8 cellular contexts compared by ENCODE assay signal in the genomic region with DNA sequence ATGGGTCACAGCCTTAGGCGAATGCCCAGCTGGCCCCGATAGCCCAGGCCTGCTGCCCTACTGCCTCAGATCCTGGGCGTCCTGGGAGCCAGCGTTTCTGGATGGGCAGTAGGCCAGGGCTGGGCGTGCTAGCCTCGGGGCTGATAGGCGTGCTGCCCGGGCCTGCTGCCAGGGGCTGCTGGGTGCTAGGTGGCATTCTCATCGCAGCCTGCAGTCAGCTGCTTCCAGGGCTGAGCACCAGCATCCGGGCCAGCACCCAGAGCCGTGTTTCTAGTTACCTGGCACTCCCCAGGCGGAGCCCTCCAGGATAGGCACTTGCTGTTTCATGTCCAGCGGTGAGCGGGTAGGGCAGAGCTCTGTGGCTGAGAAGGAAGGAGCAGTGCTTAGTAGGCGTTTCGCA. TPM values are rescaled to one million over a fixed set of nuclear protein-coding genes. Genes with fewer than 3 reads are reported as not detected.
DNase-seq lines count a peak whose midpoint lies in the region; ATAC-seq, FAIRE-seq and TF ChIP-seq lines count a peak whose summit lies in the region.
"Not testable (repeated sequence)": the region's sequence is repeated elsewhere in the genome, so short reads cannot be mapped to it uniquely, and the experiment has no call there.
"Had no signal": no experiment of that assay in that cellular context is flagged by ENCODE, and none has a peak within 500 bp of the region (broad histone marks: within the 10 kb centered on the region; RNA-seq: fewer than 3 reads in every experiment).

No MANE protein-coding gene starts in this region.

- not testable (repeated sequence) for TF ChIP-seq RAD21 in A549 (conservative IDR thresholded peaks at IDR 0.05 in 1 of 2, IDR thresholded peaks at IDR 0.05 in 1 of 2)

- CTCF ChIA-PET in A549 (lab: Yijun Ruan, JAX); Panc1 (lab: Charles Lee): not testable (repeated sequence)

- FAIRE-seq in A549 (lab: Jason Lieb, UNC): not testable (repeated sequence)

- H3K27me3 ChIP-seq in Panc1 (ENCODE audit: control insufficient read depth, insufficient read depth, low read length); foreskin keratinocyte; heart right ventricle: not testable (repeated sequence)

- not testable (repeated sequence) for TF ChIP-seq CTCF in A549 (IDR thresholded peaks at IDR 0.05); Panc1 (IDR thresholded peaks at IDR 0.05); foreskin keratinocyte (conservative IDR thresholded peaks at IDR 0.05); heart right ventricle (IDR thresholded peaks at IDR 0.05); mucosa of descending colon (IDR thresholded peaks at IDR 0.05)

- not testable (repeated sequence) for TF ChIP-seq POLR2A in A549 (IDR thresholded peaks at IDR 0.05; ENCODE audit: low read length)

- ATAC-seq in A549: peak; percentile 42 to 55
- ATAC-seq in Panc1: peak; percentile 59
- ATAC-seq in foreskin keratinocyte: peak; percentile 74
- ATAC-seq in heart right ventricle: peak; percentile 47 to 84 (median 74)
- ATAC-seq in left lobe of liver: peak; percentile 76
- ATAC-seq in mucosa of descending colon: peak; percentile 83
- peak; percentile 7 for ATAC-seq in sciatic nerve

- not testable (repeated sequence) for H3K36me3 ChIP-seq in Panc1 (ENCODE audit: control insufficient read depth, insufficient read depth, low read length); mucosa of descending colon (ENCODE audit: low read depth)
- peaks cover 0 to 24% (median 3%) of the 10 kb centered on the region in 9 donors for H3K36me3 ChIP-seq in heart right ventricle

- not testable (repeated sequence) for H3K9me3 ChIP-seq in A549; Panc1 (ENCODE audit: control insufficient read depth, insufficient read depth, low read depth, low read length); heart right ventricle; mucosa of descending colon

- in situ Hi-C loops in Panc1 (cut with HindIII; ENCODE audit: low pct_unique_long_range_greater_than_20kb, low sequenced_read_pairs): not testable (repeated sequence)

- H3K4me2 ChIP-seq in A549: not testable (repeated sequence)

- not testable (repeated sequence) for H3K4me3 ChIP-seq in A549; Panc1 (ENCODE audit: low read depth in 2 of 2, low read length in 2 of 2); heart right ventricle; mucosa of descending colon

- not testable (repeated sequence) for TF ChIP-seq EP300 in A549 (IDR thresholded peaks at IDR 0.05)

- BruUV-seq in Panc1 (replicated peaks; lab: Mats Ljungman, UMichigan): not testable (repeated sequence)

- H3K4me1 ChIP-seq in A549; Panc1 (ENCODE audit: control insufficient read depth, insufficient read depth, low read length); foreskin keratinocyte; mucosa of descending colon (ENCODE audit: low read depth): not testable (repeated sequence)
- H3K4me1 ChIP-seq in heart right ventricle: peaks cover 0 to 16% (median 0%) of the 10 kb centered on the region in 9 donors

- POLR2A ChIA-PET in A549 (lab: Yijun Ruan, JAX); Panc1 (lab: Charles Lee): not testable (repeated sequence)

- intact Hi-C loops in Panc1 (cut with micrococcal nuclease; ENCODE audit: unreplicated experiment); heart right ventricle (cut with DNase I); mucosa of descending colon (cut with DNase I, micrococcal nuclease); sciatic nerve (cut with DNase I): not testable (repeated sequence)

- not testable (repeated sequence) for DNase-seq in A549 (ENCODE audit: low read depth in 1 of 2, low spot score in 1 of 2); Panc1 (ENCODE audit: low read depth, low spot score); foreskin keratinocyte; heart right ventricle; left lobe of liver (ENCODE audit: low spot score); mucosa of descending colon; sciatic nerve (ENCODE audit: low spot score)

- no CpG with 5 or more reads among the region's 16 CpGs for WGBS in A549 (ENCODE audit: missing lambda C conversion rate)
- WGBS in heart right ventricle, 2 donors: no CpG with 5 or more reads among the region's 16 CpGs

- H3K27ac ChIP-seq in A549; Panc1 (ENCODE audit: low read length); foreskin keratinocyte; heart right ventricle: not testable (repeated sequence)

RNA-seq across cellular contexts. Expression of a gene that starts 23.5 kb away (rescaled TPM):
- polyA plus RNA-seq in A549 (2011; rRNA removed): 1.0 and 1.1 TPM in 2 replicates
- 1.1 and 1.6 TPM in 2 replicates for polyA plus RNA-seq in A549 (2012; cell fraction: cytosol; rRNA removed)
- polyA plus RNA-seq in A549 (2012; cell fraction: nucleus; rRNA removed): 4.6 and 5.2 TPM in 2 replicates
- 2.7 to 2.9 TPM (median 2.8 TPM) in 3 replicates for polyA plus RNA-seq in A549 (2017; fragmentation: RNase III; extraction: RNeasy Plus Mini Kit Qiagen cat#74134 plus additional on column Dnase treatment)
- polyA minus RNA-seq in A549 (2011; rRNA and poly(A)+ RNA removed): 1.7 and 2.3 TPM in 2 replicates
- total RNA-seq in Panc1 (2021; ENCODE audit: unreplicated experiment): 7.3 TPM
- 4.0 TPM for polyA plus RNA-seq in Panc1 (2012; ENCODE audit: insufficient read length)
- total RNA-seq in foreskin keratinocyte: 2.9 and 3.2 TPM in 2 replicates
- polyA plus RNA-seq in foreskin keratinocyte: 0.88 and 1.0 TPM in 2 replicates
- total RNA-seq in heart right ventricle: 1 to 10 TPM; 1.2 to 2.4 (median 1.8) TPM
- 1 to 10 TPM in 1 of 2 donors, under 1 TPM in 1; 0.65 to 2.0 TPM for polyA plus RNA-seq in heart right ventricle
- 2.1 TPM for total RNA-seq in left lobe of liver
- total RNA-seq in mucosa of descending colon: 1 to 10 TPM; 6.0 to 6.2 (median 6.0) TPM
- 4.8 TPM for total RNA-seq in sciatic nerve

RNA-seq across cellular contexts. Expression of a gene that starts 26.5 kb away (rescaled TPM):
- polyA plus RNA-seq in A549 (2011; rRNA removed): 0.57 and 0.71 TPM in 2 replicates
- polyA plus RNA-seq in A549 (2012; cell fraction: cytosol; rRNA removed): 1.4 and 1.5 TPM in 2 replicates
- 8.5 and 13.2 TPM in 2 replicates for polyA plus RNA-seq in A549 (2012; cell fraction: nucleus; rRNA removed)
- polyA plus RNA-seq in A549 (2017; fragmentation: RNase III; extraction: RNeasy Plus Mini Kit Qiagen cat#74134 plus additional on column Dnase treatment): 0.44 to 1.2 TPM (median 0.58 TPM) in 3 replicates
- polyA minus RNA-seq in A549 (2011; rRNA and poly(A)+ RNA removed): 0.54 TPM in 1 of 2 replicates, not detected in the other
- 2.9 TPM for total RNA-seq in Panc1 (2021; ENCODE audit: unreplicated experiment)
- 1.4 TPM for polyA plus RNA-seq in Panc1 (2012; ENCODE audit: insufficient read length)
- total RNA-seq in foreskin keratinocyte: 0.46 and 1.2 TPM in 2 replicates
- 1.2 and 1.3 TPM in 2 replicates for polyA plus RNA-seq in foreskin keratinocyte
- 1 to 10 TPM in 2 of 10 donors, under 1 TPM in 6, not detected in 2; 0.26 to 1.8 (median 0.85) TPM for total RNA-seq in heart right ventricle
- polyA plus RNA-seq in heart right ventricle: 1 to 10 TPM in 1 of 2 donors, under 1 TPM in 1; 0.70 to 1.1 TPM
- 0.78 TPM for total RNA-seq in left lobe of liver
- total RNA-seq in mucosa of descending colon: 1 to 10 TPM; 1.3 to 2.9 (median 2.1) TPM
- 1.4 TPM for total RNA-seq in sciatic nerve

RNA-seq across cellular contexts. Expression of a gene that starts 57.1 kb away (rescaled TPM):
- polyA plus RNA-seq in A549 (2011; rRNA removed) (0.08 and 0.11 TPM in 2 replicates), A549 (2017; fragmentation: RNase III; extraction: RNeasy Plus Mini Kit Qiagen cat#74134 plus additional on column Dnase treatment) (0.14 to 0.24 TPM (median 0.16 TPM) in 3 replicates), foreskin keratinocyte (0.01 and 0.03 TPM in 2 replicates), heart right ventricle (under 1 TPM in 1 of 2 donors, not detected in 1; 0.03 TPM)
- polyA plus RNA-seq in A549 (2012; cell fraction: cytosol; rRNA removed): 0.03 and 0.06 TPM in 2 replicates
- polyA plus RNA-seq in A549 (2012; cell fraction: nucleus; rRNA removed): 0.17 and 0.22 TPM in 2 replicates
- polyA minus RNA-seq in A549 (2011; rRNA and poly(A)+ RNA removed): 0.12 and 0.34 TPM in 2 replicates
- total RNA-seq in Panc1 (2021; ENCODE audit: unreplicated experiment) (0.54 TPM), foreskin keratinocyte (0.14 TPM in 1 of 2 replicates, not detected in the other), heart right ventricle (under 1 TPM in 4 of 10 donors, not detected in 6; 0.04 to 0.21 (median 0.10) TPM), left lobe of liver (0.08 TPM), mucosa of descending colon (under 1 TPM in 1 of 3 donors, not detected in 2; 0.09 TPM), sciatic nerve (not detected)
- polyA plus RNA-seq in Panc1 (2012; ENCODE audit: insufficient read length): not detected
- total RNA-seq: HT-29 had no signal

Comparison
In these comparisons a context has a peak if more than half of its experiments do, and no peak if none do; other contexts are left out.
1. ATAC-seq: peak in every context shown above with its lines; median percentile 83 in mucosa of descending colon; 76 in left lobe of liver; 74 in heart right ventricle; 74 in foreskin keratinocyte; 59 in Panc1; 48 in A549; 7 in sciatic nerve.